28 cellular contexts compared by ENCODE assay signal in genomic region chr6:53125276-53125675, GRCh38. TPM values are rescaled to one million over a fixed set of nuclear protein-coding genes. Genes with fewer than 3 reads are reported as not detected.
"Had no signal": no experiment of that assay in that cellular context is flagged by ENCODE, and none has a peak within 500 bp of the region (broad histone marks: within the 10 kb centered on the region; RNA-seq: fewer than 3 reads in every experiment).

No MANE protein-coding gene starts in this region.

- H3K36me3 ChIP-seq: stomach, suprapubic skin, thoracic aorta, thyroid gland, tibial artery, tibial nerve, transverse colon, upper lobe of left lung, upper lobe of right lung, uterus, vagina had no signal

- DNase-seq: stimulated activated CD4-positive, alpha-beta T cell treated with anti-CD3 and anti-CD28 coated beads, Interleukin-2, amount 100 ng/mL, for 48 hours; stimulated activated CD4-positive, alpha-beta T cell treated with anti-CD3 and anti-CD28 coated beads, Interleukin-4, amount 100 ng/mL, for 1 hour; stimulated activated CD4-positive, alpha-beta T cell treated with anti-CD3 and anti-CD28 coated beads, Interleukin-4, amount 100 ng/mL, for 24 hours; stimulated activated CD4-positive, alpha-beta T cell treated with anti-CD3 and anti-CD28 coated beads, Interleukin-4, amount 100 ng/mL, for 4 hours; stimulated activated CD8-positive, alpha-beta memory T cell treated with anti-CD3 and anti-CD28 coated beads, Interleukin-4, amount 100 ng/mL, for 48 hours; stimulated activated naive B cell treated with anti-CD40 and anti-IgM and Interleukin-4, amounts not matched to agents 10 μg/mL and 1 μg/mL and 100 μg/mL, for 72 hours; stimulated activated naive CD4-positive, alpha-beta T cell; stimulated activated naive CD4-positive, alpha-beta T cell treated with Interleukin-2 at 50 U/mL for 16 hours; stimulated activated naive CD8-positive, alpha-beta T cell treated with anti-CD3 and anti-CD28 coated beads, Interleukin-15, amount 100 ng/mL, for 72 hours; stimulated activated naive CD8-positive, alpha-beta T cell treated with anti-CD3 and anti-CD28 coated beads, Interleukin-15, Interleukin-2, amounts not matched to agents 100 U/mL and 50 U/mL, for 24 hours; stomach; substantia nigra; testis; thyroid gland; tibial artery; transverse colon; upper lobe of left lung; upper lobe of right lung; uterus had no signal

- H3K27me3 ChIP-seq: stomach, suprapubic skin, testis, thyroid gland, tibial nerve, transverse colon, upper lobe of left lung, upper lobe of right lung, uterus, vagina had no signal

- H3K4me3 ChIP-seq: stomach, suprapubic skin, testis, thoracic aorta, thyroid gland, tibial artery, tibial nerve, transverse colon, upper lobe of left lung, upper lobe of right lung, uterus, vagina had no signal

- H3K27ac ChIP-seq: stomach, suprapubic skin, testis, thoracic aorta, thyroid gland, tibial artery, tibial nerve, transverse colon, upper lobe of left lung, upper lobe of right lung, uterus, vagina had no signal

- ATAC-seq: stimulated activated effector memory CD8-positive, alpha-beta T cell treated with anti-CD3 and anti-CD28 coated beads, Interleukin-12 subunit alpha, Interleukin-12 subunit beta, amount 100 ng/mL, for 72 hours; stimulated activated memory B cell treated with anti-CD40 and anti-IgM and Interleukin-4, amounts not matched to agents 10 μg/mL and 1 μg/mL and 100 μg/mL, for 72 hours; stimulated activated naive B cell treated with anti-CD40 and anti-IgM and Interleukin-4, amounts not matched to agents 10 μg/mL and 1 μg/mL and 100 μg/mL, for 72 hours; stimulated activated naive CD8-positive, alpha-beta T cell treated with anti-CD3 and anti-CD28 coated beads, Interleukin-15, amount 100 ng/mL, for 72 hours; stimulated activated naive CD8-positive, alpha-beta T cell treated with anti-CD3 and anti-CD28 coated beads, Interleukin-15, Interleukin-2, amounts not matched to agents 100 U/mL and 50 U/mL, for 24 hours; upper lobe of right lung had no signal

- H3K4me1 ChIP-seq: suprapubic skin, testis, thyroid gland, tibial artery, tibial nerve, upper lobe of right lung, uterus, vagina had no signal

- H3K9me3 ChIP-seq: stomach, suprapubic skin, testis, thoracic aorta, thyroid gland, tibial artery, tibial nerve, transverse colon, upper lobe of left lung, upper lobe of right lung, uterus, vagina had no signal

RNA-seq across cellular contexts. Expression of gene GCM1, which starts 23.4 kb away (rescaled TPM):
- total RNA-seq: stomach, temporal lobe, thoracic aorta, thyroid gland, upper lobe of right lung, ureter, urinary bladder, uterus, vagina had no signal
- polyA plus RNA-seq: urinary bladder had no signal
